Comparison of ENCODE assay signal across 9 cellular contexts in genomic region chr17:6753006-6753445, GRCh38. TPM values are rescaled to one million over a fixed set of nuclear protein-coding genes. Genes with fewer than 3 reads are reported as not detected.
DNase-seq lines count a peak whose midpoint lies in the region; ATAC-seq and TF ChIP-seq lines count a peak whose summit lies in the region.
"Had no signal": no experiment of that assay in that cellular context is flagged by ENCODE, and none has a peak within 500 bp of the region (broad histone marks: within the 10 kb centered on the region; RNA-seq: fewer than 3 reads in every experiment).

No MANE protein-coding gene starts in this region.

- H3K36me3 ChIP-seq in body of pancreas (replicated peaks in 1 of 2; ENCODE audit: insufficient read depth in 1 of 2, low read depth in 2 of 2): no peaks in the 10 kb centered on the region

- intact Hi-C loops in body of pancreas (cut with DNase I): no loop called here

- WGBS in body of pancreas, 2 donors: 34 to 37% methylated on average over 9 of the region's 9 CpGs

- DNase-seq in EL (peak; percentile 93), OCI-M1 (lab: John Stamatoyannopoulos, UW) (peak; percentile 86), body of pancreas (peak; percentile 21 to 51 (median 26)), iris pigment epithelial cell (ENCODE audit: low read depth) (peak; percentile 87), NCI-H1092 treated with DMSO at 0.1 percent for 48 hours (lab: John Stamatoyannopoulos, UW) (no peak)
- peak; percentile 64 for DNase-seq in stimulated activated CD4-positive, alpha-beta T cell treated with anti-CD3 and anti-CD28 coated beads, Interleukin-2, amount 100 ng/mL, for 4 hours (ENCODE audit: low read depth)

- ATAC-seq in body of pancreas: peak; percentile 80
- no peak for ATAC-seq in GM18907 (IDR thresholded peaks at IDR 0.05; ENCODE audit: unreplicated experiment)
- no peak for ATAC-seq in HG03095 (IDR thresholded peaks at IDR 0.05; ENCODE audit: unreplicated experiment)

- no peak overlapping the region for H3K4me3 ChIP-seq in body of pancreas

- H3K27ac ChIP-seq in body of pancreas: peak overlapping the region in 3 of 4 donors; percentile 21 to 63 (median 58)
- H3K27ac ChIP-seq: KMS-11 had no signal

- H3K9me3 ChIP-seq in body of pancreas: no peaks in the 10 kb centered on the region

- H3K27me3 ChIP-seq in body of pancreas: no peaks in the 10 kb centered on the region

- no peaks in the 10 kb centered on the region for H3K4me1 ChIP-seq in body of pancreas

- no peak for TF ChIP-seq CTCF in body of pancreas (IDR thresholded peaks at IDR 0.05)

- TF ChIP-seq POLR2A in body of pancreas (IDR thresholded peaks at IDR 0.05): no peak

RNA-seq across cellular contexts. Expression of gene XAF1, which starts 2.8 kb away (rescaled TPM):
- 1 to 10 TPM; 4.2 to 4.6 TPM for total RNA-seq in body of pancreas

RNA-seq across cellular contexts. Expression of gene FBXO39, which starts 23.0 kb away (rescaled TPM):
- not detected for total RNA-seq in body of pancreas

RNA-seq across cellular contexts. Expression of gene SLC13A5, which starts 39.9 kb away (rescaled TPM):
- total RNA-seq in body of pancreas: not detected
